In genomic region chr14:35339761-35340406, GRCh38 we compare ENCODE assay signal across 10 cellular contexts. TPM values are rescaled to one million over a fixed set of nuclear protein-coding genes. Genes with fewer than 3 reads are reported as not detected.
A peak's percentile ranks its signal among the peaks of the same experiment; 100 is the strongest.
DNase-seq lines count a peak whose midpoint lies in the region; ATAC-seq and TF ChIP-seq lines count a peak whose summit lies in the region.
"Had no signal": no experiment of that assay in that cellular context is flagged by ENCODE, and none has a peak within 500 bp of the region (broad histone marks: within the 10 kb centered on the region; RNA-seq: fewer than 3 reads in every experiment).

No MANE protein-coding gene starts in this region.

- H3K18ac ChIP-seq in neuronal stem cell (ENCODE audit: low read length) = peak overlapping the region; percentile 15

- H3K23ac ChIP-seq in neuronal stem cell (ENCODE audit: low read depth, low read length, poor library complexity) = no peak overlapping the region

- H3K4me1 ChIP-seq in neuronal stem cell (ENCODE audit: control insufficient read depth in 2 of 2, insufficient read depth in 1 of 2, low read depth in 1 of 2, low read length in 2 of 2) = peaks cover 11 to 16% of the 10 kb centered on the region in 2 donors

- peak; percentile 62 for ATAC-seq in HG02981 (IDR thresholded peaks at IDR 0.05; ENCODE audit: unreplicated experiment)
- no peak for ATAC-seq in HG02759 (IDR thresholded peaks at IDR 0.05; ENCODE audit: unreplicated experiment)

- H3K4ac ChIP-seq in neuronal stem cell (ENCODE audit: low read length) = no peak overlapping the region

- no peak overlapping the region for H3K4me3 Mint-ChIP-seq in activated T-helper 1 cell treated with anti-CD3 and anti-CD28 coated beads, Interleukin-12 subunit alpha, Interleukin-12 subunit beta, Interleukin-2, Interleukin-4 antibody, amounts not matched to agents 30 ng/mL and 10 ng/mL and 1 ng/mL, durations not matched to agents 14 hours and 24 hours and 36 hours
- H3K4me3 Mint-ChIP-seq: neural crest cell had no signal

- H2AK5ac ChIP-seq in neuronal stem cell (ENCODE audit: low read depth, low read length) = peak overlapping the region; percentile 54

- no peak overlapping the region for H2BK12ac ChIP-seq in neuronal stem cell (ENCODE audit: low read length)

- H3K79me1 ChIP-seq in neuronal stem cell (ENCODE audit: low read depth, low read length) = no peaks in the 10 kb centered on the region

- H3K4me3 ChIP-seq in GM12865 (ENCODE audit: low read depth, low read length) = no peak overlapping the region
- no peak overlapping the region for H3K4me3 ChIP-seq in neuronal stem cell (ENCODE audit: low read length in 2 of 2)

- no peak overlapping the region for H2BK120ac ChIP-seq in neuronal stem cell (ENCODE audit: low read depth, low read length)

- H2BK15ac ChIP-seq in neuronal stem cell (ENCODE audit: low read length) = no peak overlapping the region

- intact Hi-C loops in activated T-helper 1 cell treated with anti-CD3 and anti-CD28 coated beads, Interleukin-12 subunit alpha, Interleukin-12 subunit beta, Interleukin-2, Interleukin-4 antibody, amounts not matched to agents 30 ng/mL and 10 ng/mL and 1 ng/mL, durations not matched to agents 14 hours and 24 hours and 36 hours (cut with micrococcal nuclease) = no loop called here

- H3K4me2 ChIP-seq in neuronal stem cell (ENCODE audit: insufficient read depth, low read length, poor library complexity, severe bottlenecking) = no peak overlapping the region

- DNase-seq in GM12865 (ENCODE audit: low read depth) (peak; percentile 48), neuronal stem cell (ENCODE audit: low spot score) (no peak), NCI-H345 treated with DMSO at 0.1 percent for 48 hours (lab: John Stamatoyannopoulos, UW; ENCODE audit: unreplicated experiment) (no peak), D341Med (ENCODE audit: low spot score) (no peak), NCI-H1436 (lab: John Stamatoyannopoulos, UW) (no peak)
- DNase-seq in activated T-helper 1 cell treated with anti-CD3 and anti-CD28 coated beads, Interleukin-12 subunit alpha, Interleukin-12 subunit beta, Interleukin-2, Interleukin-4 antibody, amounts not matched to agents 30 ng/mL and 10 ng/mL and 1 ng/mL, durations not matched to agents 14 hours and 24 hours and 36 hours (ENCODE audit: low spot score) = no peak
- DNase-seq: T1000 had no signal

- H3K4me1 Mint-ChIP-seq in activated T-helper 1 cell treated with anti-CD3 and anti-CD28 coated beads, Interleukin-12 subunit alpha, Interleukin-12 subunit beta, Interleukin-2, Interleukin-4 antibody, amounts not matched to agents 30 ng/mL and 10 ng/mL and 1 ng/mL, durations not matched to agents 14 hours and 24 hours and 36 hours (ENCODE audit: low read depth) = peaks cover 19% of the 10 kb centered on the region

- no CpG with 5 or more reads among the region's 12 CpGs for whole genome bisulfite sequencing in neuronal stem cell (ENCODE audit: extremely low coverage in 2 of 2, insufficient read length in 2 of 2, insufficient replicate concordance in 1 of 2), 2 donors

- H3K9me3 ChIP-seq in neuronal stem cell (replicated peaks in 1 of 2; ENCODE audit: control insufficient read depth in 2 of 2, insufficient read depth in 1 of 2, low read depth in 1 of 2, low read length in 2 of 2) = no peaks in the 10 kb centered on the region

- H4K8ac ChIP-seq in neuronal stem cell (ENCODE audit: low read depth, low read length) = no peak overlapping the region

- H3K9ac ChIP-seq in neuronal stem cell (ENCODE audit: low read depth, low read length, poor library complexity) = no peak overlapping the region

- H3K27me3 Mint-ChIP-seq in activated T-helper 1 cell treated with anti-CD3 and anti-CD28 coated beads, Interleukin-12 subunit alpha, Interleukin-12 subunit beta, Interleukin-2, Interleukin-4 antibody, amounts not matched to agents 30 ng/mL and 10 ng/mL and 1 ng/mL, durations not matched to agents 14 hours and 24 hours and 36 hours (ENCODE audit: insufficient read depth) = no peaks in the 10 kb centered on the region

- no peaks in the 10 kb centered on the region for H3K9me3 Mint-ChIP-seq in activated T-helper 1 cell treated with anti-CD3 and anti-CD28 coated beads, Interleukin-12 subunit alpha, Interleukin-12 subunit beta, Interleukin-2, Interleukin-4 antibody, amounts not matched to agents 30 ng/mL and 10 ng/mL and 1 ng/mL, durations not matched to agents 14 hours and 24 hours and 36 hours
- H3K9me3 Mint-ChIP-seq: neural crest cell had no signal

- H3K27me3 ChIP-seq in neuronal stem cell (ENCODE audit: control insufficient read depth in 3 of 3, insufficient read depth in 3 of 3, low read depth in 1 of 3, low read length in 3 of 3) = no peaks in the 10 kb centered on the region

- no peak overlapping the region for H3K14ac ChIP-seq in neuronal stem cell (ENCODE audit: low read length)

- H4K91ac ChIP-seq in neuronal stem cell (ENCODE audit: low read depth, low read length, poor library complexity) = no peak overlapping the region

- peak overlapping the region; percentile 0 for H2BK5ac ChIP-seq in neuronal stem cell (ENCODE audit: low read length)

- no peaks in the 10 kb centered on the region for H3K36me3 Mint-ChIP-seq in activated T-helper 1 cell treated with anti-CD3 and anti-CD28 coated beads, Interleukin-12 subunit alpha, Interleukin-12 subunit beta, Interleukin-2, Interleukin-4 antibody, amounts not matched to agents 30 ng/mL and 10 ng/mL and 1 ng/mL, durations not matched to agents 14 hours and 24 hours and 36 hours (ENCODE audit: low read depth)

- no peaks in the 10 kb centered on the region for H3K36me3 ChIP-seq in neuronal stem cell (replicated peaks in 1 of 2; ENCODE audit: control insufficient read depth in 2 of 2, insufficient read depth in 2 of 2, low read length in 2 of 2)

- peak overlapping the region; percentile 29 for H3K27ac Mint-ChIP-seq in activated T-helper 1 cell treated with anti-CD3 and anti-CD28 coated beads, Interleukin-12 subunit alpha, Interleukin-12 subunit beta, Interleukin-2, Interleukin-4 antibody, amounts not matched to agents 30 ng/mL and 10 ng/mL and 1 ng/mL, durations not matched to agents 14 hours and 24 hours and 36 hours

- H2AFZ ChIP-seq in neuronal stem cell (ENCODE audit: low read length) = no peak overlapping the region

- no peak for TF ChIP-seq CTCF in GM12865 (IDR thresholded peaks at IDR 0.05; ENCODE audit: insufficient read depth, low read depth, low read length, missing control alignments)

- no peak overlapping the region for H3K27ac ChIP-seq in neuronal stem cell (replicated peaks; ENCODE audit: low read length)

RNA-seq across cellular contexts. Expression of gene PSMA6, which starts 47.7 kb away (rescaled TPM):
- 475 and 479 TPM in 2 replicates for total RNA-seq in activated T-helper 1 cell treated with anti-CD3 and anti-CD28 coated beads, Interleukin-12 subunit alpha, Interleukin-12 subunit beta, Interleukin-2, Interleukin-4 antibody, amounts not matched to agents 30 ng/mL and 10 ng/mL and 1 ng/mL, durations not matched to agents 14 hours and 24 hours and 36 hours
- 224 TPM for polyA plus RNA-seq in neuronal stem cell (2013, experiment 1 of 2)
- 218 TPM for polyA plus RNA-seq in neuronal stem cell (2013, experiment 2 of 2)
